ENCODE assay signal across 34 cellular contexts in the genomic region with DNA sequence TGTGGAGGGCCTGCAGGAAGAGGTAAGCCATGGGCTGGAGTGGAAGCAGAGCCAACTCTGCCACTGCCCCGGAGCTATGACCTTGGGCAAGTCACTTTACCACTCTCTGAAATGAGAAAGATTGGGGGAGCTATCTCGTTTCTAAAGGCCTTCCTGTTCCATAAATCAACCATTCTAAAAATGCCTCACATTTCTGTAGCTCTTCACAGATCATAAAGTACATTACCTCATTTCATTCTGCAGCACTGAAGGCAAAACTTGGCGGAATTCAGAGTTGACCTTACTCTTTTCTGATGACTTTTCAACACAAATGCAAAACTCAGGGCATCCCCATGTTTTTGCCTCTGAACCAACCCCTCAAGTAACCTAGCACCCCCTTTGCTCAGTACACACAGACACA.
"Had no signal": no experiment of that assay in that cellular context is flagged by ENCODE, and none has a peak within 500 bp of the region (broad histone marks: within the 10 kb centered on the region; RNA-seq: fewer than 3 reads in every experiment).

No MANE protein-coding gene starts in this region.

- H3K27ac ChIP-seq: adrenal gland, ascending aorta, breast epithelium, cardiac muscle cell, colonic mucosa, epithelial cell of prostate, esophagus squamous epithelium, gastroesophageal sphincter, VCaP had no signal

- H3K27ac Mint-ChIP-seq: activated B cell treated with CpG ODN at 0.5 μM for 24 hours; activated CD8-positive, alpha-beta T cell treated with anti-CD3 and anti-CD28 coated beads for 36 hours; activated naive CD4-positive, alpha-beta T cell treated with anti-CD3 and anti-CD28 coated beads for 36 hours; activated naive CD4-positive, alpha-beta T cell treated with anti-CD3 and anti-CD28 coated beads, Interleukin-2, amount 50 U/mL, for 24 hours; activated naive CD8-positive, alpha-beta T cell treated with anti-CD3 and anti-CD28 coated beads for 36 hours; activated naive CD8-positive, alpha-beta T cell treated with anti-CD3 and anti-CD28 coated beads, Interleukin-2, amount 50 U/mL, for 24 hours; activated T-helper 17 cell treated with anti-CD3 and anti-CD28 coated beads, Interleukin-2, amount 50 U/mL, for 72 hours had no signal

- H3K27me3 ChIP-seq: adrenal gland, ascending aorta, breast epithelium, cardiac muscle cell, colonic mucosa, esophagus squamous epithelium, gastroesophageal sphincter had no signal

- DNase-seq: activated B cell treated with CpG ODN at 0.5 μM for 24 hours; activated CD4-positive, alpha-beta T cell treated with anti-CD3 and anti-CD28 coated beads for 48 hours; activated CD4-positive, alpha-beta T cell treated with anti-CD3 and anti-CD28 coated beads, Interleukin-2, amount 50 U/mL, for 1 hour; activated CD4-positive, alpha-beta T cell treated with anti-CD3 and anti-CD28 coated beads, Interleukin-2, amount 50 U/mL, for 48 hours; activated CD8-positive, alpha-beta memory T cell treated with anti-CD3 and anti-CD28 coated beads for 24 hours; activated CD8-positive, alpha-beta T cell treated with anti-CD3 and anti-CD28 coated beads for 36 hours; activated effector memory CD4-positive, alpha-beta T cell treated with Interleukin-2 at 50 U/mL for 16 hours; activated gamma-delta T cell treated with Interleukin-2 at 50 U/mL for 16 hours; activated naive CD4-positive, alpha-beta T cell treated with anti-CD3 and anti-CD28 coated beads for 36 hours; activated naive CD8-positive, alpha-beta T cell treated with anti-CD3 and anti-CD28 coated beads for 36 hours; activated naive CD8-positive, alpha-beta T cell treated with anti-CD3 and anti-CD28 coated beads, Interleukin-2, amount 50 U/mL, for 24 hours; activated T-cell treated with anti-CD3 and anti-CD28 coated beads, Interleukin-2, amount 50 U/mL, for 4 hours; adrenal gland; amygdala; central memory CD4-positive, alpha-beta T cell; cerebellar nuclear complex; colonic mucosa; effector CD8-positive, alpha-beta T cell; esophagus squamous epithelium; foreskin melanocyte; T-helper 2 cell had no signal

- H3K36me3 ChIP-seq: adrenal gland, ascending aorta, breast epithelium, cardiac muscle cell, colonic mucosa, esophagus squamous epithelium, gastroesophageal sphincter had no signal

- H3K4me1 Mint-ChIP-seq: activated B cell treated with CpG ODN at 0.5 μM for 24 hours; activated naive CD4-positive, alpha-beta T cell treated with anti-CD3 and anti-CD28 coated beads, Interleukin-2, amount 50 U/mL, for 24 hours; activated naive CD8-positive, alpha-beta T cell treated with anti-CD3 and anti-CD28 coated beads for 36 hours; activated naive CD8-positive, alpha-beta T cell treated with anti-CD3 and anti-CD28 coated beads, Interleukin-2, amount 50 U/mL, for 24 hours; activated T-helper 17 cell treated with anti-CD3 and anti-CD28 coated beads, Interleukin-2, amount 50 U/mL, for 72 hours had no signal

- H3K9me3 Mint-ChIP-seq: activated B cell treated with CpG ODN at 0.5 μM for 24 hours; activated CD8-positive, alpha-beta T cell treated with anti-CD3 and anti-CD28 coated beads for 36 hours; activated naive CD4-positive, alpha-beta T cell treated with anti-CD3 and anti-CD28 coated beads for 36 hours; activated naive CD4-positive, alpha-beta T cell treated with anti-CD3 and anti-CD28 coated beads, Interleukin-2, amount 50 U/mL, for 24 hours; activated naive CD8-positive, alpha-beta T cell treated with anti-CD3 and anti-CD28 coated beads for 36 hours; activated naive CD8-positive, alpha-beta T cell treated with anti-CD3 and anti-CD28 coated beads, Interleukin-2, amount 50 U/mL, for 24 hours; activated T-helper 17 cell treated with anti-CD3 and anti-CD28 coated beads, Interleukin-2, amount 50 U/mL, for 72 hours had no signal

- H3K4me3 Mint-ChIP-seq: activated B cell treated with CpG ODN at 0.5 μM for 24 hours; activated CD8-positive, alpha-beta T cell treated with anti-CD3 and anti-CD28 coated beads for 36 hours; activated naive CD4-positive, alpha-beta T cell treated with anti-CD3 and anti-CD28 coated beads for 36 hours; activated naive CD4-positive, alpha-beta T cell treated with anti-CD3 and anti-CD28 coated beads, Interleukin-2, amount 50 U/mL, for 24 hours; activated naive CD8-positive, alpha-beta T cell treated with anti-CD3 and anti-CD28 coated beads for 36 hours; activated naive CD8-positive, alpha-beta T cell treated with anti-CD3 and anti-CD28 coated beads, Interleukin-2, amount 50 U/mL, for 24 hours; activated T-cell treated with anti-CD3 and anti-CD28 coated beads, Interleukin-2, amount 50 U/mL, for 4 hours; activated T-helper 17 cell treated with anti-CD3 and anti-CD28 coated beads, Interleukin-2, amount 50 U/mL, for 72 hours; brain had no signal

- H3K4me1 ChIP-seq: adrenal gland, ascending aorta, breast epithelium, colonic mucosa, esophagus squamous epithelium, gastroesophageal sphincter had no signal

- H3K27me3 Mint-ChIP-seq: activated B cell treated with CpG ODN at 0.5 μM for 24 hours; activated naive CD4-positive, alpha-beta T cell treated with anti-CD3 and anti-CD28 coated beads, Interleukin-2, amount 50 U/mL, for 24 hours; activated naive CD8-positive, alpha-beta T cell treated with anti-CD3 and anti-CD28 coated beads, Interleukin-2, amount 50 U/mL, for 24 hours; activated T-helper 17 cell treated with anti-CD3 and anti-CD28 coated beads, Interleukin-2, amount 50 U/mL, for 72 hours had no signal

- H3K4me3 ChIP-seq: adrenal gland, ascending aorta, breast epithelium, cardiac muscle cell, colonic mucosa, esophagus squamous epithelium, gastroesophageal sphincter had no signal

- FAIRE-seq: endometrium, endothelial cell of umbilical vein, TTC549 had no signal

- H3K36me3 Mint-ChIP-seq: activated naive CD4-positive, alpha-beta T cell treated with anti-CD3 and anti-CD28 coated beads, Interleukin-2, amount 50 U/mL, for 24 hours; activated naive CD8-positive, alpha-beta T cell treated with anti-CD3 and anti-CD28 coated beads for 36 hours; brain had no signal

- ATAC-seq: activated CD4-positive, CD25-positive, alpha-beta regulatory T cell treated with anti-CD3 and anti-CD28 coated beads, Interleukin-2, amount 50 U/mL, for 24 hours; activated CD8-positive, alpha-beta T cell treated with anti-CD3 and anti-CD28 coated beads for 36 hours; activated naive CD8-positive, alpha-beta T cell treated with anti-CD3 and anti-CD28 coated beads, Interleukin-2, amount 50 U/mL, for 24 hours; activated T-cell treated with anti-CD3 and anti-CD28 coated beads, Interleukin-2, amount 50 U/mL, for 4 hours; activated T-helper 17 cell treated with anti-CD3 and anti-CD28 coated beads, Interleukin-2, amount 50 U/mL, for 72 hours; gastroesophageal sphincter had no signal
